24 cellular contexts compared by ENCODE assay signal in genomic region chr5:162227075-162227474, GRCh38.
DNase-seq lines count a peak whose midpoint lies in the region; TF ChIP-seq lines count a peak whose summit lies in the region.
"Had no signal": no experiment of that assay in that cellular context is flagged by ENCODE, and none has a peak within 500 bp of the region (broad histone marks: within the 10 kb centered on the region; RNA-seq: fewer than 3 reads in every experiment).

No MANE protein-coding gene starts in this region.

- no TSS peak for BruUV-seq in PC-9 (replicated peaks; lab: Mats Ljungman, UMichigan)

- POLR2A ChIA-PET in PC-9 (lab: Charles Lee; ENCODE audit: unreplicated experiment) = no interaction called here

- H3K36me3 ChIP-seq in PC-9 (ENCODE audit: low read depth) = no peaks in the 10 kb centered on the region
- H3K36me3 ChIP-seq: BLaER1, heart left ventricle, left ventricle myocardium inferior, upper lobe of left lung had no signal

- H3K36me3 Mint-ChIP-seq in type B pancreatic cell = no peaks in the 10 kb centered on the region
- H3K36me3 Mint-ChIP-seq in activated naive CD4-positive, alpha-beta T cell treated with anti-CD3 and anti-CD28 coated beads for 36 hours (ENCODE audit: low read depth) = no peaks in the 10 kb centered on the region
- H3K36me3 Mint-ChIP-seq: activated naive CD8-positive, alpha-beta T cell treated with anti-CD3 and anti-CD28 coated beads for 36 hours; mesothelial cell of epicardium; naive thymus-derived CD4-positive, alpha-beta T cell had no signal

- H3K9me3 ChIP-seq in PC-9 (ENCODE audit: insufficient read depth, low read depth) = no peaks in the 10 kb centered on the region
- H3K9me3 ChIP-seq: A549, BLaER1, upper lobe of left lung had no signal

- H3K9me3 Mint-ChIP-seq in type B pancreatic cell = no peaks in the 10 kb centered on the region
- peaks cover 8% of the 10 kb centered on the region for H3K9me3 Mint-ChIP-seq in activated naive CD4-positive, alpha-beta T cell treated with anti-CD3 and anti-CD28 coated beads for 36 hours
- H3K9me3 Mint-ChIP-seq: activated T-helper 1 cell treated with anti-CD3 and anti-CD28 coated beads, Interleukin-12 subunit alpha, Interleukin-12 subunit beta, Interleukin-2, Interleukin-4 antibody, amounts not matched to agents 30 ng/mL and 10 ng/mL and 1 ng/mL, durations not matched to agents 14 hours and 24 hours and 36 hours had no signal

- no peaks in the 10 kb centered on the region for H4K20me1 ChIP-seq in PC-9 (ENCODE audit: insufficient read depth)
- H4K20me1 ChIP-seq: BLaER1 had no signal

- TF ChIP-seq CTCF in epithelial cell of proximal tubule (conservative IDR thresholded peaks at IDR 0.05; ENCODE audit: low read depth, low read length) (peak; percentile 40), type B pancreatic cell (conservative IDR thresholded peaks at IDR 0.05) (peak; percentile 31), PC-9 (conservative IDR thresholded peaks at IDR 0.05) (no peak)

- H3K4me3 ChIP-seq in epithelial cell of proximal tubule (ENCODE audit: low read depth, low read length) (no peak overlapping the region), PC-9 (no peak overlapping the region)
- H3K4me3 ChIP-seq: A549, BLaER1, heart left ventricle, left ventricle myocardium inferior, skin epidermis, upper lobe of left lung had no signal

- no peaks in the 10 kb centered on the region for H3K79me2 ChIP-seq in PC-9 (ENCODE audit: low read depth)

- no peaks in the 10 kb centered on the region for H3K4me1 ChIP-seq in PC-9 (replicated peaks; ENCODE audit: insufficient read depth)
- H3K4me1 ChIP-seq: A549, BLaER1, heart left ventricle, left ventricle myocardium inferior, upper lobe of left lung had no signal

- H3K9me2 ChIP-seq in PC-9 (ENCODE audit: insufficient read depth) = no peaks in the 10 kb centered on the region

- no peaks in the 10 kb centered on the region for H3F3A ChIP-seq in PC-9 (ENCODE audit: insufficient read depth, low read depth)

- H3K27ac ChIP-seq in PC-9 = no peak overlapping the region
- H3K27ac ChIP-seq: A549, BLaER1, epithelial cell of prostate, heart left ventricle, left ventricle myocardium inferior, skin epidermis, upper lobe of left lung had no signal

- no peak overlapping the region for H2AFZ ChIP-seq in PC-9

- H3K27me3 ChIP-seq in PC-9 (ENCODE audit: insufficient read depth, low read depth) = no peaks in the 10 kb centered on the region
- H3K27me3 ChIP-seq: BLaER1, heart left ventricle, upper lobe of left lung had no signal

- H3K4me3 Mint-ChIP-seq in type B pancreatic cell = no peak overlapping the region
- no peak overlapping the region for H3K4me3 Mint-ChIP-seq in activated naive CD4-positive, alpha-beta T cell treated with anti-CD3 and anti-CD28 coated beads for 36 hours
- H3K4me3 Mint-ChIP-seq: activated naive CD8-positive, alpha-beta T cell treated with anti-CD3 and anti-CD28 coated beads for 36 hours; activated T-helper 1 cell treated with anti-CD3 and anti-CD28 coated beads, Interleukin-12 subunit alpha, Interleukin-12 subunit beta, Interleukin-2, Interleukin-4 antibody, amounts not matched to agents 30 ng/mL and 10 ng/mL and 1 ng/mL, durations not matched to agents 14 hours and 24 hours and 36 hours; mesothelial cell of epicardium; naive thymus-derived CD4-positive, alpha-beta T cell had no signal

- CTCF ChIA-PET in activated naive CD4-positive, alpha-beta T cell treated with anti-CD3 and anti-CD28 coated beads for 36 hours (lab: Charles Lee) = no interaction called here
- CTCF ChIA-PET in PC-9 (lab: Charles Lee) = no interaction called here

- H3K27me3 Mint-ChIP-seq in type B pancreatic cell = no peaks in the 10 kb centered on the region
- H3K27me3 Mint-ChIP-seq in activated naive CD4-positive, alpha-beta T cell treated with anti-CD3 and anti-CD28 coated beads for 36 hours (ENCODE audit: low read depth) = no peaks in the 10 kb centered on the region
- H3K27me3 Mint-ChIP-seq: activated naive CD8-positive, alpha-beta T cell treated with anti-CD3 and anti-CD28 coated beads for 36 hours; naive thymus-derived CD4-positive, alpha-beta T cell had no signal

- DNase-seq in SIG-M5 treated with dmso at 0.1 percent for 504 hours (lab: John Stamatoyannopoulos, UW; ENCODE audit: unreplicated experiment) (peak; percentile 4), SIG-M5 (lab: John Stamatoyannopoulos, UW) (no peak), NCI-H1694 treated with DMSO at 0.1 percent for 48 hours (lab: John Stamatoyannopoulos, UW) (peak; percentile 10), epithelial cell of proximal tubule (ENCODE audit: low read depth) (no peak), type B pancreatic cell (ENCODE audit: extremely low spot score, unreplicated experiment) (no peak), PC-9 (no peak), NCI-H2227 treated with DMSO at 0.1 percent for 48 hours (lab: John Stamatoyannopoulos, UW) (no peak)
- DNase-seq in activated naive CD4-positive, alpha-beta T cell treated with anti-CD3 and anti-CD28 coated beads for 36 hours = no peak
- DNase-seq: activated naive CD8-positive, alpha-beta T cell treated with anti-CD3 and anti-CD28 coated beads for 36 hours; COR-L47; heart left ventricle; left ventricle myocardium inferior; MM.1S; naive thymus-derived CD4-positive, alpha-beta T cell; NCI-H146; stimulated activated CD4-positive, alpha-beta T cell treated with anti-CD3 and anti-CD28 coated beads, Interleukin-1b, Interleukin-23, amount 100 ng/mL, for 48 hours; T-helper 9 cell; upper lobe of left lung had no signal

- H3K27ac Mint-ChIP-seq in type B pancreatic cell = no peak overlapping the region
- H3K27ac Mint-ChIP-seq in activated naive CD4-positive, alpha-beta T cell treated with anti-CD3 and anti-CD28 coated beads for 36 hours = no peak overlapping the region
- H3K27ac Mint-ChIP-seq: activated naive CD8-positive, alpha-beta T cell treated with anti-CD3 and anti-CD28 coated beads for 36 hours; activated T-helper 1 cell treated with anti-CD3 and anti-CD28 coated beads, Interleukin-12 subunit alpha, Interleukin-12 subunit beta, Interleukin-2, Interleukin-4 antibody, amounts not matched to agents 30 ng/mL and 10 ng/mL and 1 ng/mL, durations not matched to agents 14 hours and 24 hours and 36 hours; mesothelial cell of epicardium; naive thymus-derived CD4-positive, alpha-beta T cell had no signal

- no peak overlapping the region for H3K4me2 ChIP-seq in PC-9
- H3K4me2 ChIP-seq: A549, BLaER1 had no signal

- intact Hi-C loops in activated naive CD4-positive, alpha-beta T cell treated with anti-CD3 and anti-CD28 coated beads for 36 hours (cut with micrococcal nuclease) = no loop called here
- intact Hi-C loops in PC-9 (cut with micrococcal nuclease; ENCODE audit: unreplicated experiment) = no loop called here

- no peaks in the 10 kb centered on the region for H3K4me1 Mint-ChIP-seq in type B pancreatic cell (ENCODE audit: unreplicated experiment)
- H3K4me1 Mint-ChIP-seq in activated naive CD4-positive, alpha-beta T cell treated with anti-CD3 and anti-CD28 coated beads for 36 hours (ENCODE audit: low read depth) = no peaks in the 10 kb centered on the region
- H3K4me1 Mint-ChIP-seq: activated naive CD8-positive, alpha-beta T cell treated with anti-CD3 and anti-CD28 coated beads for 36 hours; mesothelial cell of epicardium; naive thymus-derived CD4-positive, alpha-beta T cell had no signal

Comparison
In these comparisons a context has a peak if more than half of its experiments do, and no peak if none do; other contexts are left out.
1. DNase-seq: peak in SIG-M5 treated with dmso at 0.1 percent for 504 hours (single experiment) and NCI-H1694 treated with DMSO at 0.1 percent for 48 hours (single experiment); none in SIG-M5 (single experiment), epithelial cell of proximal tubule (single experiment), type B pancreatic cell (single experiment), activated naive CD4-positive, alpha-beta T cell treated with anti-CD3 and anti-CD28 coated beads for 36 hours (single experiment), PC-9 (0 of 2) and NCI-H2227 treated with DMSO at 0.1 percent for 48 hours (single experiment).